In the genomic region with DNA sequence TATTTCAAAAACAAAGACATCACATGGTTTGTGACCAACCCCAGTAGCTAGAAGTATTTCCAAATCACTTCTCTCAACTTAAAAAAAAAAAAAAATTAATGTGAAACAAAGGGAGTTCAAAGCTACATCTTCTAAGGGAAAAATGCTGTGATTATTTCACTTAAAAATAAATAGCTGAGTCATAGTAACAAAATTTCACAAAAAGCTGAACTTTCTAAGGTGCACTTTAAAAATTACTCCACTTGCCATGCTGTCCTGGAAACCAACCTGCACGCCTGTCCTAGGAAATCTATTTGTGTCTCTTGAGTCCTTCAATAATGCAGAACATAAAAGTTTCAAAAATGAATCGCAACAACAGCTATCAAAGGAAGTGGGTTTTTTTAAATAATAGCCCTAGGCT, we compare ENCODE assay signal across 9 cellular contexts.
DNase-seq lines count a peak whose midpoint lies in the region; ATAC-seq, FAIRE-seq and TF ChIP-seq lines count a peak whose summit lies in the region.
"Had no signal": no experiment of that assay in that cellular context is flagged by ENCODE, and none has a peak within 500 bp of the region (broad histone marks: within the 10 kb centered on the region; RNA-seq: fewer than 3 reads in every experiment).

No MANE protein-coding gene starts in this region.

- peak overlapping the region; percentile 94 for H3K27ac ChIP-seq in HL-60 (replicated peaks)
- H3K27ac ChIP-seq in muscle layer of duodenum (ENCODE audit: low read length): peak overlapping the region; percentile 92

- H3K9me3 ChIP-seq in muscle layer of duodenum (ENCODE audit: control insufficient read depth in 1 of 2, low read length in 2 of 2): no peaks in the 10 kb centered on the region

- no peaks in the 10 kb centered on the region for H3K27me3 ChIP-seq in HL-60 (ENCODE audit: insufficient read depth, poor library complexity, severe bottlenecking)
- no peaks in the 10 kb centered on the region for H3K27me3 ChIP-seq in muscle layer of duodenum (ENCODE audit: low read depth, low read length)

- DNase-seq in HL-60 (ENCODE audit: low read depth in 1 of 2, low spot score in 1 of 2) (no peak), cardiac fibroblast (ENCODE audit: low read depth in 2 of 2) (peak; percentile 18 to 43), HuH-7.5 (ENCODE audit: low spot score) (no peak), NK-92 (lab: John Stamatoyannopoulos, UW; ENCODE audit: unreplicated experiment) (no peak)

- TF ChIP-seq CTCF in HL-60 (IDR thresholded peaks at IDR 0.05; ENCODE audit: insufficient read depth, low read length) (no peak), cardiac fibroblast (IDR thresholded peaks at IDR 0.05; ENCODE audit: low read depth, low read length) (no peak)

- H3K4me1 ChIP-seq in muscle layer of duodenum (ENCODE audit: control insufficient read depth in 1 of 2, insufficient read depth in 2 of 2, low read length in 2 of 2): peaks cover 9 to 19% of the 10 kb centered on the region in 2 donors

- FAIRE-seq in A204.1 (lab: Jason Lieb, UNC): peak; percentile 14

- H3K4me3 ChIP-seq in HL-60 (replicated peaks; ENCODE audit: insufficient read depth, low read length) (peak overlapping the region; percentile 85), cardiac fibroblast (replicated peaks in 1 of 2; ENCODE audit: low read depth in 2 of 2, low read length in 2 of 2) (peak overlapping the region; percentile 87 to 91), muscle layer of duodenum (ENCODE audit: low read depth in 1 of 2, low read length in 2 of 2) (peak overlapping the region; percentile 80 to 96)

- ATAC-seq in HG02970 (IDR thresholded peaks at IDR 0.05; ENCODE audit: low FRiP score, unreplicated experiment) (no peak), GM21447 (IDR thresholded peaks at IDR 0.05; ENCODE audit: unreplicated experiment) (no peak)
- ATAC-seq: activated CD4-positive, CD25-positive, alpha-beta regulatory T cell treated with anti-CD3 and anti-CD28 coated beads, Interleukin-2, amount 50 U/mL, for 24 hours had no signal

- no peaks in the 10 kb centered on the region for H3K36me3 ChIP-seq in muscle layer of duodenum (ENCODE audit: control insufficient read depth in 1 of 2, insufficient read depth in 2 of 2, low read length in 2 of 2)

Comparison
In these comparisons a context has a peak if more than half of its experiments do, and no peak if none do; other contexts are left out.
1. DNase-seq: peak in cardiac fibroblast (2 of 2); none in HL-60 (0 of 2), HuH-7.5 (single experiment) and NK-92 (single experiment).
2. Peak in every context shown above with its lines, with median percentiles within 50 percentile points of each other: H3K4me3 ChIP-seq.